In genomic region chr11:117239295-117239694, GRCh38 we compare ENCODE assay signal across 12 cellular contexts. TPM values are rescaled to one million over a fixed set of nuclear protein-coding genes. Genes with fewer than 3 reads are reported as not detected.
A peak's percentile ranks its signal among the peaks of the same experiment; 100 is the strongest.
DNase-seq lines count a peak whose midpoint lies in the region; ATAC-seq and TF ChIP-seq lines count a peak whose summit lies in the region.
"Had no signal": no experiment of that assay in that cellular context is flagged by ENCODE, and none has a peak within 500 bp of the region (broad histone marks: within the 10 kb centered on the region; RNA-seq: fewer than 3 reads in every experiment).

No MANE protein-coding gene starts in this region.

- no peaks in the 10 kb centered on the region for H3K27me3 ChIP-seq in cardiac muscle cell
- no peaks in the 10 kb centered on the region for H3K27me3 ChIP-seq in foreskin keratinocyte
- H3K27me3 ChIP-seq: tibial nerve had no signal

- TF ChIP-seq CTCF in cardiac muscle cell (IDR thresholded peaks at IDR 0.05; ENCODE audit: low read depth, low read length) (peak; percentile 74), WI38 (IDR thresholded peaks at IDR 0.05; ENCODE audit: low read depth, low read length) (peak; percentile 41; the same call in 1 of the 2 replicates), foreskin keratinocyte (conservative IDR thresholded peaks at IDR 0.05) (peak; percentile 54)

- intact Hi-C loops in Right ventricle myocardium superior (cut with DNase I) (no loop called here), posterior vena cava (cut with DNase I) (no loop called here)

- peaks cover 21% of the 10 kb centered on the region for H3K36me3 ChIP-seq in cardiac muscle cell

- no peaks in the 10 kb centered on the region for H3K9me3 ChIP-seq in cardiac muscle cell (ENCODE audit: low read depth)
- H3K9me3 ChIP-seq: tibial nerve had no signal

- peak in 1 of 2 donors; percentile 91 for DNase-seq in cardiac muscle cell (ENCODE audit: low read depth in 1 of 2, low spot score in 1 of 2)
- DNase-seq in Right ventricle myocardium superior, result no peak
- peak; percentile 56 to 75 for DNase-seq in foreskin keratinocyte
- no peak for DNase-seq in posterior vena cava (ENCODE audit: low spot score)
- no peak for DNase-seq in stimulated activated CD4-positive, alpha-beta T cell treated with anti-CD3 and anti-CD28 coated beads, Interleukin-15, amount 100 ng/mL, for 24 hours
- no peak for DNase-seq in COR-L47 (lab: John Stamatoyannopoulos, UW)
- DNase-seq in mesenteric fat pad (ENCODE audit: low spot score), result no peak
- DNase-seq: AML-193, KBM-7, NCI-H510A treated with DMSO at 0.1 percent for 48 hours had no signal

- no peak for ATAC-seq in Right ventricle myocardium superior (ENCODE audit: poor library complexity)
- peak; percentile 70 for ATAC-seq in foreskin keratinocyte

- H3K4me3 ChIP-seq in cardiac muscle cell (no peak overlapping the region), WI38 (ENCODE audit: low read depth, low read length) (no peak overlapping the region)
- H3K4me3 ChIP-seq: tibial nerve had no signal

- H3K27ac ChIP-seq in cardiac muscle cell (no peak overlapping the region), foreskin keratinocyte (no peak overlapping the region)
- H3K27ac ChIP-seq: tibial nerve had no signal

- H3K4me1 ChIP-seq in cardiac muscle cell (ENCODE audit: low read depth) (no peaks in the 10 kb centered on the region), foreskin keratinocyte (no peaks in the 10 kb centered on the region)

RNA-seq across cellular contexts. Expression of gene RNF214, which starts 6.8 kb away (rescaled TPM):
- total RNA-seq in cardiac muscle cell (14.1 and 20.0 TPM in 2 replicates), Right ventricle myocardium superior (19.8 TPM), foreskin keratinocyte (12.3 and 15.1 TPM in 2 replicates), posterior vena cava (10 to 100 TPM; 24.8 to 25.7 TPM), mesenteric fat pad (21.9 TPM)
- polyA plus RNA-seq in cardiac muscle cell (13.8 and 24.6 TPM in 2 replicates), foreskin keratinocyte (8.3 and 8.4 TPM in 2 replicates)

RNA-seq across cellular contexts. Expression of gene PCSK7, which starts 7.4 kb away (rescaled TPM):
- total RNA-seq in cardiac muscle cell (43.6 and 46.6 TPM in 2 replicates), Right ventricle myocardium superior (22.3 TPM), foreskin keratinocyte (31.0 and 33.8 TPM in 2 replicates), posterior vena cava (10 to 100 TPM; 41.9 to 48.6 TPM), mesenteric fat pad (68.1 TPM)
- polyA plus RNA-seq in cardiac muscle cell (31.6 and 31.7 TPM in 2 replicates), foreskin keratinocyte (20.8 and 23.3 TPM in 2 replicates)

RNA-seq across cellular contexts. Expression of gene TAGLN, which starts 40.1 kb away (rescaled TPM):
- total RNA-seq in cardiac muscle cell, result 82.5 and 1,828 TPM in 2 replicates
- polyA plus RNA-seq in cardiac muscle cell, result 65.2 and 1,052 TPM in 2 replicates
- 91.4 TPM for total RNA-seq in Right ventricle myocardium superior
- 12.3 and 12.7 TPM in 2 replicates for total RNA-seq in foreskin keratinocyte
- 16.2 and 19.0 TPM in 2 replicates for polyA plus RNA-seq in foreskin keratinocyte
- total RNA-seq in posterior vena cava, result 1,000 to 10,000 TPM; 5,409 to 9,264 TPM
- 923 TPM for total RNA-seq in mesenteric fat pad

RNA-seq across cellular contexts. Expression of gene BACE1-AS, which starts 51.9 kb away (rescaled TPM):
- 7.7 and 12.9 TPM in 2 replicates for total RNA-seq in cardiac muscle cell
- 6.4 and 10.4 TPM in 2 replicates for polyA plus RNA-seq in cardiac muscle cell
- total RNA-seq in Right ventricle myocardium superior, result 8.3 TPM
- total RNA-seq in foreskin keratinocyte, result 3.6 and 3.9 TPM in 2 replicates
- 2.9 and 3.4 TPM in 2 replicates for polyA plus RNA-seq in foreskin keratinocyte
- 10 to 100 TPM in 1 of 2 donors, 1 to 10 TPM in 1; 9.7 to 10.1 TPM for total RNA-seq in posterior vena cava
- total RNA-seq in mesenteric fat pad, result 6.6 TPM

Comparison
In these comparisons a context has a peak if more than half of its experiments do, and no peak if none do; other contexts are left out.
1. DNase-seq: peak in foreskin keratinocyte (2 of 2); none in Right ventricle myocardium superior (single experiment), posterior vena cava (single experiment), stimulated activated CD4-positive, alpha-beta T cell treated with anti-CD3 and anti-CD28 coated beads, Interleukin-15, amount 100 ng/mL, for 24 hours (single experiment), COR-L47 (single experiment) and mesenteric fat pad (single experiment).
2. Peak in every context shown above with its lines, with median percentiles within 50 percentile points of each other: CTCF ChIP-seq.